ENCODE assay signal across 1 cellular context in genomic region chr5:141825836-141826560, GRCh38.
TF ChIP-seq lines count a peak whose summit lies in the region.

No MANE protein-coding gene starts in this region.

TF ChIP-seq in WTC11, 78 proteins besides CTCF, POLR2A, EP300 and RAD21 (continued from another document):
- TF ChIP-seq ZNF425 (CRISPR knock-in tag; conservative IDR thresholded peaks at IDR 0.05) (no peak), NFYB (CRISPR knock-in tag; conservative IDR thresholded peaks at IDR 0.05; ENCODE audit: low read depth) (no peak)
